ENCODE assay signal across 1 cellular context in genomic region chr6:3058957-3059356, GRCh38.
TF ChIP-seq lines count a peak whose summit lies in the region.

No MANE protein-coding gene starts in this region.

TF ChIP-seq in HepG2, 621 proteins besides CTCF, POLR2A, EP300 and RAD21:
- TF ChIP-seq MAFK (conservative IDR thresholded peaks at IDR 0.05 in 1 of 2, IDR thresholded peaks at IDR 0.05 in 1 of 2; ENCODE audit: low read length in 2 of 2) (peak; percentile 85 to 91), ZSCAN12 (CRISPR knock-in tag; IDR thresholded peaks at IDR 0.05) (no peak), ZNF275 (CRISPR knock-in tag; IDR thresholded peaks at IDR 0.05; ENCODE audit: borderline replicate concordance) (no peak), MAFF (IDR thresholded peaks at IDR 0.05; ENCODE audit: low read depth, low read length) (peak; percentile 88), ZNF3 (CRISPR knock-in tag; IDR thresholded peaks at IDR 0.05) (no peak), NFRKB (IDR thresholded peaks at IDR 0.05) (no peak)
